9 cellular contexts compared by ENCODE assay signal in the genomic region with DNA sequence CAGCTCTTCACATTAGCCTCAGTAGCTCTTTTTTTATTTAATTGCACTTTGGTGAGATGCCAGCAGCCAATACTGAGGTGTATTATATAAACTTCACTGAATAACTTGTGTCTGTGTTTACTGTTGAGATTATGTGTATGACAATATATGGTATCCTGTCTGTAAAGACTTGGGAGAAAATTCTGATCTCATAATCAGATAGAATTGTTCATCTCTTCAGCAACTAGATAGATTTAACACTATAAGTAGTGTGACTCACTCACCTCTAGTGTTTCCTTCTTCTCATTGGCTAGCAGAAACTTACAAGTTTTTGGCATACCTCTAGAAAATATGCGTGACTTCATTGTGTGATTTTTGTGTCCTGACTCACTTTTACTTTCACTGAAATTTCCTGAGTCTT.
A peak's percentile ranks its signal among the peaks of the same experiment; 100 is the strongest.
DNase-seq lines count a peak whose midpoint lies in the region; ATAC-seq and TF ChIP-seq lines count a peak whose summit lies in the region.
"Had no signal": no experiment of that assay in that cellular context is flagged by ENCODE, and none has a peak within 500 bp of the region (broad histone marks: within the 10 kb centered on the region; RNA-seq: fewer than 3 reads in every experiment).

No MANE protein-coding gene starts in this region.

- no peaks in the 10 kb centered on the region for H3F3A ChIP-seq in smooth muscle cell (ENCODE audit: low read depth)

- H3K36me3 ChIP-seq in RWPE2 (ENCODE audit: low read depth) (no peaks in the 10 kb centered on the region), smooth muscle cell (ENCODE audit: low read depth) (no peaks in the 10 kb centered on the region), suprapubic skin (no peaks in the 10 kb centered on the region)

- H3K27me3 ChIP-seq in RWPE2 (ENCODE audit: insufficient read depth, poor library complexity, severe bottlenecking) (no peaks in the 10 kb centered on the region), smooth muscle cell (ENCODE audit: low read depth) (no peaks in the 10 kb centered on the region), suprapubic skin (no peaks in the 10 kb centered on the region)

- H3K79me2 ChIP-seq in smooth muscle cell (ENCODE audit: low read depth) = no peaks in the 10 kb centered on the region

- H3K4me2 ChIP-seq in smooth muscle cell = peak overlapping the region; percentile 59

- H3K9me3 ChIP-seq in RWPE2 (ENCODE audit: severe bottlenecking) (no peaks in the 10 kb centered on the region), smooth muscle cell (replicated peaks; ENCODE audit: low read depth) (no peaks in the 10 kb centered on the region), suprapubic skin (no peaks in the 10 kb centered on the region)

- 68% methylated on average over 1 of the region's 1 CpG for whole genome bisulfite sequencing in smooth muscle cell (ENCODE audit: low lambda C conversion rate)
- 39% methylated on average over 1 of the region's 1 CpG for WGBS in suprapubic skin

- no peak overlapping the region for H3K4me3 ChIP-seq in RWPE2 (ENCODE audit: severe bottlenecking)
- no peak overlapping the region for H3K4me3 ChIP-seq in smooth muscle cell
- H3K4me3 ChIP-seq in suprapubic skin = no peak overlapping the region

- peak; percentile 90 for ATAC-seq in RWPE2 (ENCODE audit: low read depth)
- ATAC-seq in GM18870 (IDR thresholded peaks at IDR 0.05; ENCODE audit: unreplicated experiment) = no peak

- H3K27ac ChIP-seq in RWPE2 (ENCODE audit: poor library complexity, severe bottlenecking) (peak overlapping the region; percentile 97), smooth muscle cell (ENCODE audit: low read depth) (peak overlapping the region; percentile 68), suprapubic skin (no peak overlapping the region)

- H2AFZ ChIP-seq in smooth muscle cell (ENCODE audit: low read depth) = no peak overlapping the region

- H4K20me1 ChIP-seq in smooth muscle cell (ENCODE audit: low read depth) = no peaks in the 10 kb centered on the region

- TF ChIP-seq CTCF in RWPE2 (IDR thresholded peaks at IDR 0.05; ENCODE audit: poor library complexity, severe bottlenecking) = no peak
- TF ChIP-seq CTCF in smooth muscle cell (IDR thresholded peaks at IDR 0.05; ENCODE audit: borderline replicate concordance, insufficient read depth, poor library complexity, severe bottlenecking) = no peak
- TF ChIP-seq CTCF in suprapubic skin (IDR thresholded peaks at IDR 0.05) = no peak

- H3K9ac ChIP-seq in smooth muscle cell (ENCODE audit: low read depth) = no peak overlapping the region

- TF ChIP-seq POLR2A in suprapubic skin (IDR thresholded peaks at IDR 0.05) = no peak

- DNase-seq in DMS53 (lab: John Stamatoyannopoulos, UW) (peak; percentile 15), DMS53 treated with DMSO at 0.1 percent for 48 hours (lab: John Stamatoyannopoulos, UW; ENCODE audit: unreplicated experiment) (no peak), RWPE2 (ENCODE audit: low spot score) (no peak), fibroblast of gingiva (ENCODE audit: low read depth) (peak; percentile 43), smooth muscle cell (lab: John Stamatoyannopoulos, UW; ENCODE audit: unreplicated experiment) (no peak), suprapubic skin (ENCODE audit: low spot score in 2 of 2) (no peak)
- no peak for DNase-seq in activated CD8-positive, alpha-beta memory T cell treated with anti-CD3 and anti-CD28 coated beads for 24 hours
- DNase-seq: NCI-H187 treated with DMSO at 0.1 percent for 48 hours had no signal

- no peak for TF ChIP-seq EP300 in suprapubic skin (IDR thresholded peaks at IDR 0.05)

- H3K4me1 ChIP-seq in RWPE2 (ENCODE audit: insufficient read depth, poor library complexity, severe bottlenecking) = peaks cover 25% of the 10 kb centered on the region
- H3K4me1 ChIP-seq in smooth muscle cell (ENCODE audit: low read depth) = no peaks in the 10 kb centered on the region
- peaks cover 12% of the 10 kb centered on the region for H3K4me1 ChIP-seq in suprapubic skin

Comparison
In these comparisons a context has a peak if more than half of its experiments do, and no peak if none do; other contexts are left out.
1. DNase-seq: peak in DMS53 (single experiment) and fibroblast of gingiva (single experiment); none in DMS53 treated with DMSO at 0.1 percent for 48 hours (single experiment), RWPE2 (single experiment), smooth muscle cell (single experiment), suprapubic skin (0 of 2) and activated CD8-positive, alpha-beta memory T cell treated with anti-CD3 and anti-CD28 coated beads for 24 hours (single experiment).